In genomic region chr19:8366961-8367326, GRCh38 we compare ENCODE assay signal across 10 cellular contexts. TPM values are rescaled to one million over a fixed set of nuclear protein-coding genes. Genes with fewer than 3 reads are reported as not detected.
A peak's percentile ranks its signal among the peaks of the same experiment; 100 is the strongest.
DNase-seq lines count a peak whose midpoint lies in the region; ATAC-seq and TF ChIP-seq lines count a peak whose summit lies in the region.
"Had no signal": no experiment of that assay in that cellular context is flagged by ENCODE, and none has a peak within 500 bp of the region (broad histone marks: within the 10 kb centered on the region; RNA-seq: fewer than 3 reads in every experiment).

No MANE protein-coding gene starts in this region.

- peak overlapping the region; percentile 60 for H3K4me2 ChIP-seq in IMR-90 (ENCODE audit: low read depth, low read length)
- H3K4me2 ChIP-seq: KMS-11 had no signal

- H2AK5ac ChIP-seq in IMR-90 (ENCODE audit: low read depth, low read length), result peak overlapping the region; percentile 93

- H3K4me1 ChIP-seq in IMR-90 (ENCODE audit: control insufficient read depth, insufficient read depth, low read length), result peaks cover 29% of the 10 kb centered on the region

- H3K27ac Mint-ChIP-seq in activated CD4-positive, alpha-beta memory T cell treated with anti-CD3 and anti-CD28 coated beads for 36 hours, result no peak overlapping the region
- H3K27ac Mint-ChIP-seq: stimulated activated memory B cell treated with anti-CD40 and anti-IgM and Interleukin-4, amounts not matched to agents 10 μg/mL and 1 μg/mL and 100 μg/mL, for 72 hours had no signal

- peaks cover 19% of the 10 kb centered on the region for H3K9me1 ChIP-seq in IMR-90 (ENCODE audit: insufficient read depth, low read length)

- no peak for TF ChIP-seq POLR2A in IMR-90 (IDR thresholded peaks at IDR 0.05; ENCODE audit: low read depth, low read length)

- no peak for TF ChIP-seq RAD21 in IMR-90 (IDR thresholded peaks at IDR 0.05; ENCODE audit: low read length)

- peak overlapping the region; percentile 17 for H2BK20ac ChIP-seq in IMR-90 (ENCODE audit: low read depth, low read length)

- ATAC-seq in IMR-90 (ENCODE audit: low read depth), result peak; percentile 0
- ATAC-seq in left lobe of liver, result peak; percentile 3
- ATAC-seq in GM19328 (IDR thresholded peaks at IDR 0.05; ENCODE audit: unreplicated experiment), result no peak
- ATAC-seq: stimulated activated memory B cell treated with anti-CD40 and anti-IgM and Interleukin-4, amounts not matched to agents 10 μg/mL and 1 μg/mL and 100 μg/mL, for 72 hours had no signal

- no peaks in the 10 kb centered on the region for H3K9me3 ChIP-seq in IMR-90 (ENCODE audit: control insufficient read depth, insufficient read depth, low read length)

- peak overlapping the region; percentile 39; the same call in 1 of the 2 replicates for H3K23ac ChIP-seq in IMR-90 (ENCODE audit: low read depth, low read length)

- H3K56ac ChIP-seq in IMR-90 (ENCODE audit: extremely low read depth, insufficient read depth, low read length), result 0 out of 2 replicates have a peak overlapping the region, but pooled peaks have one; percentile 6

- H3K9me3 Mint-ChIP-seq in activated CD4-positive, alpha-beta memory T cell treated with anti-CD3 and anti-CD28 coated beads for 36 hours, result no peaks in the 10 kb centered on the region
- H3K9me3 Mint-ChIP-seq: stimulated activated memory B cell treated with anti-CD40 and anti-IgM and Interleukin-4, amounts not matched to agents 10 μg/mL and 1 μg/mL and 100 μg/mL, for 72 hours had no signal

- H3K27me3 Mint-ChIP-seq in activated CD4-positive, alpha-beta memory T cell treated with anti-CD3 and anti-CD28 coated beads for 36 hours, result peaks cover 39% of the 10 kb centered on the region

- peak overlapping the region; percentile 63 for H2BK5ac ChIP-seq in IMR-90 (ENCODE audit: low read depth, low read length, poor library complexity, severe bottlenecking)

- in situ Hi-C loops in IMR-90 (cut with MboI; ENCODE audit: low sequenced_read_pairs), result no loop called here

- H2AK9ac ChIP-seq in IMR-90 (replicated peaks; ENCODE audit: low read depth, low read length, poor library complexity), result peak overlapping the region; percentile 31

- TF ChIP-seq CTCF in IMR-90 (conservative IDR thresholded peaks at IDR 0.05; ENCODE audit: low read depth, low read length), result no peak

- peak overlapping the region; percentile 42 to 57; a peak in 3 of 4 replicates for H4K8ac ChIP-seq in IMR-90 (ENCODE audit: low read depth in 2 of 2, low read length in 2 of 2)

- peaks cover 16% of the 10 kb centered on the region for H4K20me1 ChIP-seq in IMR-90 (ENCODE audit: insufficient read depth, low read length)

- POLR2A ChIA-PET in IMR-90 (lab: Charles Lee; ENCODE audit: unreplicated experiment), result no interaction called here
- POLR2A ChIA-PET in activated CD4-positive, alpha-beta memory T cell treated with anti-CD3 and anti-CD28 coated beads for 36 hours (lab: Charles Lee), result no interaction called here

- peak overlapping the region; percentile 33; the same call in 1 of the 3 replicates for H2BK15ac ChIP-seq in IMR-90 (ENCODE audit: low read depth, low read length)

- H3K4me3 ChIP-seq in IMR-90 (ENCODE audit: insufficient read depth, low read depth, low read length), result no peak overlapping the region

- peak overlapping the region; percentile 26 for H2AFZ ChIP-seq in IMR-90 (replicated peaks; ENCODE audit: low read length, poor library complexity)

- H3K79me1 ChIP-seq in IMR-90 (ENCODE audit: low read depth in 1 of 2, low read length in 2 of 2), result peaks cover 8 to 46% of the 10 kb centered on the region in 2 experiments; a peak in 3 of 4 replicates

- no TSS peak for BruUV-seq in IMR-90 (replicated peaks; lab: Mats Ljungman, UMichigan)

- no peak overlapping the region for H3K18ac ChIP-seq in IMR-90 (ENCODE audit: low read depth, low read length)

- dilution Hi-C loops in IMR-90 (cut with HindIII; ENCODE audit: low sequenced_read_pairs, unreplicated experiment), result no loop called here

- H3K27ac ChIP-seq in IMR-90 (ENCODE audit: insufficient read depth, low read length) (peak overlapping the region; percentile 57; the same call in 1 of the 2 replicates), cingulate gyrus (ENCODE audit: low read depth, low read length) (peak overlapping the region; percentile 84), temporal lobe (ENCODE audit: low read depth, low read length) (peak overlapping the region; percentile 54)
- H3K27ac ChIP-seq: KMS-11 had no signal

- H2BK120ac ChIP-seq in IMR-90 (ENCODE audit: low read depth, low read length), result peak overlapping the region; percentile 63

- no peak overlapping the region for H4K5ac ChIP-seq in IMR-90 (ENCODE audit: low read depth, low read length)

- CTCF ChIA-PET in IMR-90 (lab: Yijun Ruan, JAX), result interaction anchor here (1.0 kb wide), 1 partner anchor 46 kb away, joined by 4 read pairs; the partner anchor contains the start of gene MARCHF2
- CTCF ChIA-PET in activated CD4-positive, alpha-beta memory T cell treated with anti-CD3 and anti-CD28 coated beads for 36 hours (lab: Charles Lee), result interaction anchor here (4.2 kb wide), 1 partner anchor 13 kb away, joined by 17 read pairs; no protein-coding TSS in a partner anchor

- peak overlapping the region; percentile 38; the same call in 1 of the 2 replicates for H3K14ac ChIP-seq in IMR-90 (replicated peaks; ENCODE audit: low read depth, low read length)

- WGBS in IMR-90 (ENCODE audit: extremely low coverage in 2 of 2, insufficient read length in 1 of 2), 2 experiments, result 10% methylated on average over 2 of the region's 13 CpGs; no CpG with 5 or more reads in 1 of the 2 experiments

- peaks cover 14% of the 10 kb centered on the region for H3K36me3 ChIP-seq in IMR-90 (ENCODE audit: control insufficient read depth, insufficient read depth, low read length)

- no peaks in the 10 kb centered on the region for H3K27me3 ChIP-seq in IMR-90 (ENCODE audit: control insufficient read depth, insufficient read depth, low read length)

- peaks cover 21% of the 10 kb centered on the region for H3K4me1 Mint-ChIP-seq in activated CD4-positive, alpha-beta memory T cell treated with anti-CD3 and anti-CD28 coated beads for 36 hours (ENCODE audit: low read depth)

- H3K9ac ChIP-seq in IMR-90 (ENCODE audit: low read depth, low read length), result no peak overlapping the region
- H3K9ac ChIP-seq: KMS-11 had no signal

- H3K4ac ChIP-seq in IMR-90 (ENCODE audit: low read depth, low read length), result peak overlapping the region; percentile 78

- intact Hi-C loops in IMR-90 (cut with micrococcal nuclease), result loop anchor here (1.0 kb wide), 1 partner anchor 23 kb away; the partner anchor contains the start of gene RAB11B
- intact Hi-C loops in activated CD4-positive, alpha-beta memory T cell treated with anti-CD3 and anti-CD28 coated beads for 36 hours (cut with micrococcal nuclease), result no loop called here

- H3K36me3 Mint-ChIP-seq in activated CD4-positive, alpha-beta memory T cell treated with anti-CD3 and anti-CD28 coated beads for 36 hours, result no peaks in the 10 kb centered on the region

- DNase-seq in IMR-90, result no peak
- DNase-seq in left lobe of liver (ENCODE audit: low spot score), result no peak
- DNase-seq in activated effector memory CD4-positive, alpha-beta T cell treated with Interleukin-2 at 50 U/mL for 16 hours, result no peak
- no peak for DNase-seq in NCI-H1417 treated with DMSO at 0.1 percent for 48 hours (lab: John Stamatoyannopoulos, UW)
- DNase-seq in activated CD4-positive, alpha-beta memory T cell treated with anti-CD3 and anti-CD28 coated beads for 36 hours, result no peak

- H4K91ac ChIP-seq in IMR-90 (ENCODE audit: insufficient read depth, low read depth, low read length), result peak overlapping the region; percentile 74; the same call in 1 of the 2 replicates

- H3K4me3 Mint-ChIP-seq in activated CD4-positive, alpha-beta memory T cell treated with anti-CD3 and anti-CD28 coated beads for 36 hours, result no peak overlapping the region
- H3K4me3 Mint-ChIP-seq: stimulated activated memory B cell treated with anti-CD40 and anti-IgM and Interleukin-4, amounts not matched to agents 10 μg/mL and 1 μg/mL and 100 μg/mL, for 72 hours had no signal

TF ChIP-seq in IMR-90, 13 proteins besides CTCF, POLR2A, EP300 and RAD21 (continues in another document):
- TF ChIP-seq MXI1 (IDR thresholded peaks at IDR 0.05; ENCODE audit: borderline replicate concordance, low read depth, low read length) (no peak), NFE2L2 (IDR thresholded peaks at IDR 0.05; ENCODE audit: low read depth, low read length) (no peak)

RNA-seq across cellular contexts. Expression of gene ANGPTL4, which starts 3.0 kb away (rescaled TPM):
- total RNA-seq in IMR-90 (2012; rRNA removed) (1.4 and 1.9 TPM in 2 replicates), left lobe of liver (64.2 TPM), temporal lobe (1.5 TPM)
- polyA plus RNA-seq in IMR-90 (2012; rRNA removed), result 19.1 and 21.5 TPM in 2 replicates
- 14.3 and 20.8 TPM in 2 replicates for polyA plus RNA-seq in IMR-90 (2012; cell fraction: cytosol; rRNA removed)
- 31.8 and 52.0 TPM in 2 replicates for polyA plus RNA-seq in IMR-90 (2012; cell fraction: nucleus; rRNA removed; ENCODE audit: low replicate concordance)
- 1 to 10 TPM; 1.7 to 2.9 TPM for total RNA-seq in activated CD4-positive, alpha-beta memory T cell treated with anti-CD3 and anti-CD28 coated beads for 36 hours

RNA-seq across cellular contexts. Expression of gene RAB11B, which starts 23.2 kb away (rescaled TPM):
- total RNA-seq in IMR-90 (2012; rRNA removed) (8.2 and 12.2 TPM in 2 replicates), left lobe of liver (57.5 TPM), temporal lobe (163 TPM)
- 117 and 120 TPM in 2 replicates for polyA plus RNA-seq in IMR-90 (2012; rRNA removed)
- 49.1 and 143 TPM in 2 replicates for polyA plus RNA-seq in IMR-90 (2012; cell fraction: cytosol; rRNA removed)
- polyA plus RNA-seq in IMR-90 (2012; cell fraction: nucleus; rRNA removed; ENCODE audit: low replicate concordance), result 189 and 288 TPM in 2 replicates
- 10 to 100 TPM; 74.2 to 74.9 TPM for total RNA-seq in activated CD4-positive, alpha-beta memory T cell treated with anti-CD3 and anti-CD28 coated beads for 36 hours

RNA-seq across cellular contexts. Expression of gene KANK3, which starts 23.9 kb away (rescaled TPM):
- total RNA-seq in IMR-90 (2012; rRNA removed), result not detected in 2 replicates
- 0.04 and 0.07 TPM in 2 replicates for polyA plus RNA-seq in IMR-90 (2012; rRNA removed)
- polyA plus RNA-seq in IMR-90 (2012; cell fraction: cytosol; rRNA removed), result 0.05 and 0.08 TPM in 2 replicates
- 0.18 and 0.84 TPM in 2 replicates for polyA plus RNA-seq in IMR-90 (2012; cell fraction: nucleus; rRNA removed; ENCODE audit: low replicate concordance)
- total RNA-seq in left lobe of liver, result 7.2 TPM
- 2.2 TPM for total RNA-seq in temporal lobe
- 1 to 10 TPM; 2.3 to 2.9 TPM for total RNA-seq in activated CD4-positive, alpha-beta memory T cell treated with anti-CD3 and anti-CD28 coated beads for 36 hours

RNA-seq across cellular contexts. Expression of gene RPS28, which starts 45.6 kb away (rescaled TPM):
- total RNA-seq in IMR-90 (2012; rRNA removed) (104 and 143 TPM in 2 replicates), left lobe of liver (653 TPM), temporal lobe (175 TPM)
- polyA plus RNA-seq in IMR-90 (2012; rRNA removed), result 643 and 742 TPM in 2 replicates
- 708 and 845 TPM in 2 replicates for polyA plus RNA-seq in IMR-90 (2012; cell fraction: cytosol; rRNA removed)
- polyA plus RNA-seq in IMR-90 (2012; cell fraction: nucleus; rRNA removed; ENCODE audit: low replicate concordance), result 193 and 240 TPM in 2 replicates
- total RNA-seq in activated CD4-positive, alpha-beta memory T cell treated with anti-CD3 and anti-CD28 coated beads for 36 hours, result 1,000 to 10,000 TPM; 2,068 to 2,091 TPM

RNA-seq across cellular contexts. Expression of gene NDUFA7, which starts 45.8 kb away (rescaled TPM):
- total RNA-seq in IMR-90 (2012; rRNA removed) (15.8 and 20.6 TPM in 2 replicates), left lobe of liver (28.5 TPM), temporal lobe (3.7 TPM)
- polyA plus RNA-seq in IMR-90 (2012; rRNA removed), result 50.7 and 67.9 TPM in 2 replicates
- 89.2 and 152 TPM in 2 replicates for polyA plus RNA-seq in IMR-90 (2012; cell fraction: cytosol; rRNA removed)
- 43.7 and 86.3 TPM in 2 replicates for polyA plus RNA-seq in IMR-90 (2012; cell fraction: nucleus; rRNA removed; ENCODE audit: low replicate concordance)
- total RNA-seq in activated CD4-positive, alpha-beta memory T cell treated with anti-CD3 and anti-CD28 coated beads for 36 hours, result 10 to 100 TPM; 84.2 to 85.1 TPM

Comparison
In these comparisons a context has a peak if more than half of its experiments do, and no peak if none do; other contexts are left out.
1. RNA of gene ANGPTL4, which starts 3.0 kb away (total RNA-seq): 64.2 TPM in left lobe of liver (single experiment); 1.7 to 2.9 TPM in activated CD4-positive, alpha-beta memory T cell treated with anti-CD3 and anti-CD28 coated beads for 36 hours, 1.5 TPM in temporal lobe (single experiment) and 1.4 to 1.9 TPM in IMR-90; every median in the first group is over 10 times any median in the second.
2. Peak in every context shown above with its lines, with median percentiles within 50 percentile points of each other: H3K27ac ChIP-seq.